17 cellular contexts compared by ENCODE assay signal in the genomic region with DNA sequence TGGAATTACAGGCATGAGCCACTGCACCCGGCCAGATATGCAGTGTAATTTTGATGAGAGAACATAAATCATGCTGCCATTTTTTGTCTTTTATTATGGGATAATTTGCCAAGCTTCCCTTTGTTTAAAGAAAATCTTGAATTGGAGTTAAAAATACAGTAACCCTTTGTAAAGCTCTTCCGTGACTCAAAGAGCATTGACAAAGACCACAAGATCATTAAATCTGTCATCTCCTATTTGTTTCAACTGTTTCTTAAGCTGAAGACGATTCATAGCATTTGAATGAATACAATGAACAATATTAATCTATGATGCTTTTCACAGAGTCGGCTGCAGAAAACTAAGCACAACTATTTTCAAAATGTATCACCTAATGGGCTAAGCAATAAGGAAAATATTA.
"Had no signal": no experiment of that assay in that cellular context is flagged by ENCODE, and none has a peak within 500 bp of the region (broad histone marks: within the 10 kb centered on the region; RNA-seq: fewer than 3 reads in every experiment).

No MANE protein-coding gene starts in this region.

- H3K27me3 ChIP-seq: adrenal gland, breast epithelium, gastrocnemius medialis, spleen, testis had no signal

- H3K36me3 ChIP-seq: adrenal gland, breast epithelium, gastrocnemius medialis, spleen had no signal

- H3K27ac ChIP-seq: adrenal gland, breast epithelium, coronary artery, epithelial cell of prostate, gastrocnemius medialis, spleen, testis had no signal

- H3K9me3 ChIP-seq: adrenal gland, gastrocnemius medialis, testis had no signal

- H3K4me1 ChIP-seq: adrenal gland, breast epithelium, gastrocnemius medialis, spleen, testis had no signal

- DNase-seq: activated gamma-delta T cell treated with Interleukin-2 at 50 U/mL for 16 hours; activated T-cell treated with anti-CD3 and anti-CD28 coated beads, Interleukin-2, amount 50 U/mL, for 1 hour; adrenal gland; gastrocnemius medialis; hippocampal formation; left ventricle myocardium superior; mammary epithelial cell; naive thymus-derived CD8-positive, alpha-beta T cell; spleen; stimulated activated CD4-positive, alpha-beta T cell treated with anti-CD3 and anti-CD28 coated beads, Interleukin-4, amount 100 ng/mL, for 1 hour; stimulated activated naive CD4-positive, alpha-beta T cell; T-helper 9 cell; testis had no signal

- H3K4me3 ChIP-seq: adrenal gland, breast epithelium, coronary artery, gastrocnemius medialis, spleen, testis had no signal

- ATAC-seq: gastrocnemius medialis; left ventricle myocardium superior; naive thymus-derived CD8-positive, alpha-beta T cell; WTC11 had no signal
